25 cellular contexts compared by ENCODE assay signal in genomic region chr2:49971453-49971852, GRCh38.
"Had no signal": no experiment of that assay in that cellular context is flagged by ENCODE, and none has a peak within 500 bp of the region (broad histone marks: within the 10 kb centered on the region; RNA-seq: fewer than 3 reads in every experiment).

No MANE protein-coding gene starts in this region.

- ATAC-seq: activated CD8-positive, alpha-beta memory T cell treated with anti-CD3 and anti-CD28 coated beads, Interleukin-2, amount 10 ng/mL, durations not matched to agents 7 days and 5 days; activated CD8-positive, alpha-beta T cell treated with anti-CD3 and anti-CD28 coated beads, Interleukin-2, amount 10 ng/mL, durations not matched to agents 7 days and 5 days; activated naive CD8-positive, alpha-beta T cell treated with anti-CD3 and anti-CD28 coated beads, Interleukin-2, amount 50 U/mL, for 24 hours had no signal

- DNase-seq: activated B cell treated with CpG ODN at 0.5 μM for 24 hours; activated CD4-positive, alpha-beta memory T cell treated with anti-CD3 and anti-CD28 coated beads, Interleukin-2, amount 10 ng/mL, durations not matched to agents 7 days and 5 days; activated CD4-positive, alpha-beta T cell treated with anti-CD3 and anti-CD28 coated beads for 48 hours; activated CD4-positive, alpha-beta T cell treated with anti-CD3 and anti-CD28 coated beads, Interleukin-2, amount 10 ng/mL, durations not matched to agents 7 days and 5 days; activated CD4-positive, alpha-beta T cell treated with anti-CD3 and anti-CD28 coated beads, Interleukin-2, amount 50 U/mL, for 48 hours; activated CD4-positive, CD25-positive, alpha-beta regulatory T cell treated with anti-CD3 and anti-CD28 coated beads, Interleukin-2, amount 50 U/mL, for 72 hours; activated CD8-positive, alpha-beta memory T cell treated with anti-CD3 and anti-CD28 coated beads for 24 hours; activated CD8-positive, alpha-beta memory T cell treated with anti-CD3 and anti-CD28 coated beads, Interleukin-2, amount 10 ng/mL, durations not matched to agents 7 days and 5 days; activated CD8-positive, alpha-beta memory T cell treated with anti-CD3 and anti-CD28 coated beads, Interleukin-2, amount 50 U/mL, for 48 hours; activated CD8-positive, alpha-beta T cell treated with anti-CD3 and anti-CD28 coated beads, Interleukin-2, amount 10 ng/mL, durations not matched to agents 7 days and 5 days; activated effector memory CD4-positive, alpha-beta T cell treated with Interleukin-2 at 50 U/mL for 16 hours; activated gamma-delta T cell; activated naive CD4-positive, alpha-beta T cell treated with anti-CD3 and anti-CD28 coated beads, Interleukin-2, amount 10 ng/mL, durations not matched to agents 7 days and 5 days; activated naive CD4-positive, alpha-beta T cell treated with Interleukin-2 at 50 U/mL for 16 hours; activated naive CD8-positive, alpha-beta T cell treated with anti-CD3 and anti-CD28 coated beads, Interleukin-2, amount 10 ng/mL, durations not matched to agents 7 days and 5 days; activated naive CD8-positive, alpha-beta T cell treated with anti-CD3 and anti-CD28 coated beads, Interleukin-2, amount 50 U/mL, for 24 hours; activated T-cell treated with anti-CD3 and anti-CD28 coated beads, Interleukin-2, amount 50 U/mL, for 24 hours; activated T-cell treated with anti-CD3 and anti-CD28 coated beads, Interleukin-2, amount 50 U/mL, for 48 hours; amygdala; anterior cingulate cortex; T-helper 1 cell; T-helper 2 cell; T-helper 9 cell had no signal

- FAIRE-seq: bronchial epithelial cell, TTC549 had no signal
